ENCODE assay signal across 8 cellular contexts in the genomic region with DNA sequence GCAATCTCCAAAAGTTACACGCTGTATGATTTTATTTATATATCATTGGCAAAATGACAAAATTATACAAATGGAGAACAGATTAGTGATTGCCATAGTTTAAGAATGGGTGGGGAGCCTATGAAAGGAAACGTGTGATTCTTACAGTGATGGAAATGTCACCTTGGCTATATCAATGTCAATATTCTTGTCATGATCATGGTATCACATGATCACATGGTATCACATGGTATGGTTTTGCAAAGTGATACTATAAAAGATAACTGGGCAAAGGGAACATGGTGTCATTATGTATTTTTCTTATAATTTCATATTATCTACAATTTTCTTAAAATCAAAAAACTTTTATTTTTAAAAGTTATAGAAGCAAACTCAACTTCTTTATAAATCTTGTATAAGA.
"Had no signal": no experiment of that assay in that cellular context is flagged by ENCODE, and none has a peak within 500 bp of the region (broad histone marks: within the 10 kb centered on the region; RNA-seq: fewer than 3 reads in every experiment).

No MANE protein-coding gene starts in this region.

- H3K4me3 ChIP-seq: GM23248, HAP-1 had no signal

- H3K36me3 ChIP-seq: HAP-1 had no signal

- DNase-seq: GM23248, GOT3, H7, HFFc6, KG1 had no signal

- ATAC-seq: HCT116 had no signal

- H2AFZ ChIP-seq: GM23248 had no signal

- H3K9me3 ChIP-seq: HAP-1 had no signal

- H3K27ac ChIP-seq: GM23248 had no signal

- H3K4me1 ChIP-seq: HAP-1 had no signal

- FAIRE-seq: HTR-8/SVneo had no signal

- H3K9ac ChIP-seq: GM23248 had no signal
